10 cellular contexts compared by ENCODE assay signal in genomic region chr16:27285676-27286196, GRCh38. TPM values are rescaled to one million over a fixed set of nuclear protein-coding genes. Genes with fewer than 3 reads are reported as not detected.
DNase-seq lines count a peak whose midpoint lies in the region; ATAC-seq, FAIRE-seq and TF ChIP-seq lines count a peak whose summit lies in the region.
"Had no signal": no experiment of that assay in that cellular context is flagged by ENCODE, and none has a peak within 500 bp of the region (broad histone marks: within the 10 kb centered on the region; RNA-seq: fewer than 3 reads in every experiment).

No MANE protein-coding gene starts in this region.

- no peak for TF ChIP-seq RAD21 in A549 (conservative IDR thresholded peaks at IDR 0.05 in 1 of 2, IDR thresholded peaks at IDR 0.05 in 1 of 2)

- H3K27ac ChIP-seq in A549 (peak overlapping the region; percentile 2 to 70; a peak in 5 of 6 replicates), caudate nucleus (ENCODE audit: low read depth, low read length) (peak overlapping the region; percentile 11)

- no peak for TF ChIP-seq POLR2A in A549 (IDR thresholded peaks at IDR 0.05; ENCODE audit: low read length)

- no peak for TF ChIP-seq CTCF in A549 (IDR thresholded peaks at IDR 0.05)

- 82% methylated on average over 6 of the region's 6 CpGs for WGBS in A549 (ENCODE audit: missing lambda C conversion rate)

- no peak for FAIRE-seq in A549 (lab: Jason Lieb, UNC)

- no peak; a peak in 1 of 6 replicates for ATAC-seq in A549
- ATAC-seq in HG02588 (IDR thresholded peaks at IDR 0.05; ENCODE audit: unreplicated experiment): no peak

- H3K9me3 ChIP-seq in A549: no peaks in the 10 kb centered on the region

- no peak overlapping the region for H3K4me2 ChIP-seq in A549

- H3K4me3 ChIP-seq in A549: no peak overlapping the region

- no peak for TF ChIP-seq EP300 in A549 (IDR thresholded peaks at IDR 0.05)

- CTCF ChIA-PET in A549 (lab: Yijun Ruan, JAX): interaction anchor here (2.6 to 5.3 kb wide), 2 partner anchors 51 to 82 kb away, joined by 9 to 23 read pairs; no protein-coding TSS in a partner anchor

- no peak for DNase-seq in A549 (ENCODE audit: low read depth in 1 of 2, low spot score in 1 of 2)
- DNase-seq in NOMO-1 treated with DMSO at 0.1 percent for 48 hours (lab: John Stamatoyannopoulos, UW; ENCODE audit: unreplicated experiment): peak; percentile 53
- DNase-seq in caudate nucleus (lab: John Stamatoyannopoulos, UW): peak in 9 of 61 donors; percentile 3 to 26 (median 5)
- peak; percentile 32 for DNase-seq in midbrain (lab: John Stamatoyannopoulos, UW)
- no peak for DNase-seq in stimulated activated CD4-positive, alpha-beta T cell treated with anti-CD3 and anti-CD28 coated beads, Interleukin-4, amount 100 ng/mL, for 24 hours
- no peak for DNase-seq in stimulated activated naive CD4-positive, alpha-beta T cell treated with Interleukin-2 at 50 U/mL for 16 hours (lab: John Stamatoyannopoulos, UW)
- DNase-seq in NCI-H128 (lab: John Stamatoyannopoulos, UW; ENCODE audit: unreplicated experiment): no peak
- DNase-seq: CD4-positive, CD25-positive, alpha-beta regulatory T cell; Kasumi-1 had no signal

- POLR2A ChIA-PET in A549 (lab: Yijun Ruan, JAX): interaction anchor here (1.5 kb wide), 1 partner anchor 82 kb away, joined by 4 read pairs; the partner anchor contains the start of gene KDM8

- peaks cover 15% of the 10 kb centered on the region for H3K4me1 ChIP-seq in A549

TF ChIP-seq in A549, 52 proteins besides CTCF, POLR2A, EP300 and RAD21:
- no peak for TF ChIP-seq TP53 (CRISPR knock-in tag; IDR thresholded peaks at IDR 0.05)
- TF ChIP-seq ELK1 (IDR thresholded peaks at IDR 0.05; ENCODE audit: low read depth, low read length): no peak
- no peak for TF ChIP-seq USF2 (IDR thresholded peaks at IDR 0.05)
- TF ChIP-seq MAFK (IDR thresholded peaks at IDR 0.05; ENCODE audit: partially characterized antibody): no peak

RNA-seq across cellular contexts. Expression of gene NSMCE1, which starts 17.2 kb away (rescaled TPM):
- polyA plus RNA-seq in A549 (2011; rRNA removed) (32.0 and 33.3 TPM in 2 replicates), A549 (2017; fragmentation: RNase III; extraction: RNeasy Plus Mini Kit Qiagen cat#74134 plus additional on column Dnase treatment) (59.9 to 72.6 TPM (median 60.6 TPM) in 3 replicates)
- polyA plus RNA-seq in A549 (2012; cell fraction: cytosol; rRNA removed): 28.8 and 36.5 TPM in 2 replicates
- 18.9 and 25.4 TPM in 2 replicates for polyA plus RNA-seq in A549 (2012; cell fraction: nucleus; rRNA removed)
- polyA minus RNA-seq in A549 (2011; rRNA and poly(A)+ RNA removed): 40.0 and 43.9 TPM in 2 replicates

RNA-seq across cellular contexts. Expression of gene IL4R, which starts 28.0 kb away (rescaled TPM):
- polyA plus RNA-seq in A549 (2011; rRNA removed) (14.4 and 19.9 TPM in 2 replicates), A549 (2017; fragmentation: RNase III; extraction: RNeasy Plus Mini Kit Qiagen cat#74134 plus additional on column Dnase treatment) (16.9 to 21.5 TPM (median 19.3 TPM) in 3 replicates)
- polyA plus RNA-seq in A549 (2012; cell fraction: cytosol; rRNA removed): 17.9 and 24.6 TPM in 2 replicates
- polyA plus RNA-seq in A549 (2012; cell fraction: nucleus; rRNA removed): 37.5 and 40.4 TPM in 2 replicates
- 36.4 and 37.1 TPM in 2 replicates for polyA minus RNA-seq in A549 (2011; rRNA and poly(A)+ RNA removed)

Comparison
In these comparisons a context has a peak if more than half of its experiments do, and no peak if none do; other contexts are left out.
1. DNase-seq: peak in NOMO-1 treated with DMSO at 0.1 percent for 48 hours (single experiment) and midbrain (single experiment); none in A549 (0 of 2), stimulated activated CD4-positive, alpha-beta T cell treated with anti-CD3 and anti-CD28 coated beads, Interleukin-4, amount 100 ng/mL, for 24 hours (single experiment), stimulated activated naive CD4-positive, alpha-beta T cell treated with Interleukin-2 at 50 U/mL for 16 hours (single experiment) and NCI-H128 (single experiment).